ENCODE assay signal across 8 cellular contexts in the genomic region with DNA sequence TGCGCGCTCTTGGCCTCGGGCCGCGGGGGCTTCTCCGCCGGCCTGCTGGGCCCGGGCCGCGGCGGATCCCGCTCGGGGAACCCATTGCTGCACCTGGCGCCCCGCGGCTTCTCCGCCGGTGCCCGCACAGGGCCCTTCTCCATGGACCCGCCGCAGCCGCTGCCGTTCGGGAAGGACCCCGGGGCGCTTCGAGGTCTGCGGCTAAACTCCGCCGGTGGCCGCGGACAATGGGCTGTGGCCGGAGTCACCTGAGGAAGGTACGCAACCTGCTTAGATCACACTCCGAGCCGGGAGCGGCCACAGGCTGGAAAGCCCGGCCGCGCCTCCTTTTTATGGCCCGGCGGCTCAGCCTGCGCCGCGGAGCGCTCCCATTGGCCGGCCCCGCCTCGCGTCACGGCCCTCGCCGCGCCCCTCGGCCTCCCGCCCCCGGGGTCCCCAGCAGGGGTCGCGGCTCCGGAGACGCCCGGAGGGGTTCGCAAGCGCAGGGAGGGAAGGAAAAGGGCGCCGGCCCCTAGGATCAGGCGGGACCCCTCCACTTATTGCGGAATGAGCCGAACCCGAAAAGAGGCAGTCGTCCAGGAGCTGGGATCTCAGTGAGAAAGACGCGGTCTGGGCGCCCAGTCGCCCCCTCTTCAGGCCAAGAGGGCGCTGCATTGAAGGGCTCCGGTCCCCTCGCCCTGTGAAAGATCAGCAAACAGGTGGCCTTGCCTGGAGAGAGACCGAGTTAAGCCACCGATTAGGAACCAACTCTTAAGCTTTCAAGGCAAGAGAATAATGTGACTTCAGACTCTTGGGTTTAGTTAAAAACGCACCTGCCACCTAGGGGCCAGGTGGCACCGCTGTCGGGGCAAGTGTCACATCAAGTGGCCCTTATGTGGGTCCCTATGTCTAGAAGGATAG. TPM values are rescaled to one million over a fixed set of nuclear protein-coding genes. Genes with fewer than 3 reads are reported as not detected.
A peak's percentile ranks its signal among the peaks of the same experiment; 100 is the strongest.
DNase-seq lines count a peak whose midpoint lies in the region; ATAC-seq and TF ChIP-seq lines count a peak whose summit lies in the region.

A gene with protein sequence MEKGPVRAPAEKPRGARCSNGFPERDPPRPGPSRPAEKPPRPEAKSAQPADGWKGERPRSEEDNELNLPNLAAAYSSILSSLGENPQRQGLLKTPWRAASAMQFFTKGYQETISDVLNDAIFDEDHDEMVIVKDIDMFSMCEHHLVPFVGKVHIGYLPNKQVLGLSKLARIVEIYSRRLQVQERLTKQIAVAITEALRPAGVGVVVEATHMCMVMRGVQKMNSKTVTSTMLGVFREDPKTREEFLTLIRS (minus strand): TSS at position 306 of the 900 bp plus-strand sequence. CDS start 163 bp downstream, at position 143.

- peaks cover 4% of the 10 kb centered on the region; the same call in 1 of the 2 replicates for H3K4me1 ChIP-seq in BE2C
- H3K4me1 ChIP-seq in mesodermal cell (ENCODE audit: control insufficient read depth, insufficient read depth, low read length, poor library complexity, severe bottlenecking) = no peaks in the 10 kb centered on the region

- TF ChIP-seq CTCF in BE2C (IDR thresholded peaks at IDR 0.05; ENCODE audit: low read depth, low read length) = peak; percentile 69

- ATAC-seq in GM19043 (IDR thresholded peaks at IDR 0.05; ENCODE audit: low read depth, unreplicated experiment) (peak; percentile 74), HG03354 (IDR thresholded peaks at IDR 0.05; ENCODE audit: poor library complexity, severe bottlenecking, unreplicated experiment) (peak; percentile 83)

- no peak within 1 kb of the TSS for H3K27ac ChIP-seq in mesodermal cell (ENCODE audit: low read depth, low read length, severe bottlenecking)

- 1% methylated on average over 64 to 70 of the region's 83 CpGs for WGBS in mesodermal cell (ENCODE audit: insufficient coverage in 2 of 2), 2 experiments

- DNase-seq in BE2C (peak; percentile 87), NCI-H510A treated with DMSO at 0.1 percent for 48 hours (lab: John Stamatoyannopoulos, UW) (peak; percentile 92)
- peak; percentile 73 to 77 for DNase-seq in activated CD4-positive, alpha-beta T cell treated with anti-CD3 and anti-CD28 coated beads, Interleukin-2, amount 50 U/mL, for 48 hours
- peak; percentile 75 for DNase-seq in effector CD8-positive, alpha-beta T cell (lab: John Stamatoyannopoulos, UW)
- DNase-seq in stimulated activated CD8-positive, alpha-beta memory T cell treated with anti-CD3 and anti-CD28 coated beads, Interleukin-2, amount 100 ng/mL, for 1 hour (ENCODE audit: low read depth in 2 of 2) = peak; percentile 60 to 67

- H3K4me3 ChIP-seq in BE2C (ENCODE audit: low read depth, low read length) (peak within 1 kb of the TSS; percentile 94), mesodermal cell (ENCODE audit: extremely low read depth, insufficient read depth, low read length, poor library complexity, severe bottlenecking) (peak within 1 kb of the TSS; percentile 74)

- H3K9me3 ChIP-seq in BE2C (no peaks in the 10 kb centered on the region), mesodermal cell (ENCODE audit: control insufficient read depth, low read length) (no peaks in the 10 kb centered on the region)

- H3K27me3 ChIP-seq in BE2C = no peaks in the 10 kb centered on the region

- H3K36me3 ChIP-seq in BE2C (no peaks in the 10 kb centered on the region), mesodermal cell (ENCODE audit: control insufficient read depth, insufficient read depth, low read length) (no peaks in the 10 kb centered on the region)

RNA-seq across cellular contexts. Expression of the gene that starts here (rescaled TPM):
- polyA plus RNA-seq in BE2C (2012; ENCODE audit: insufficient read depth, insufficient read length, low read depth) = 29.7 TPM
- polyA plus RNA-seq in mesodermal cell (2013, experiment 1 of 2) = 4.7 TPM
- polyA plus RNA-seq in mesodermal cell (2013, experiment 2 of 2) = 3.3 TPM
